Comparison of ENCODE assay signal across 8 cellular contexts in the genomic region with DNA sequence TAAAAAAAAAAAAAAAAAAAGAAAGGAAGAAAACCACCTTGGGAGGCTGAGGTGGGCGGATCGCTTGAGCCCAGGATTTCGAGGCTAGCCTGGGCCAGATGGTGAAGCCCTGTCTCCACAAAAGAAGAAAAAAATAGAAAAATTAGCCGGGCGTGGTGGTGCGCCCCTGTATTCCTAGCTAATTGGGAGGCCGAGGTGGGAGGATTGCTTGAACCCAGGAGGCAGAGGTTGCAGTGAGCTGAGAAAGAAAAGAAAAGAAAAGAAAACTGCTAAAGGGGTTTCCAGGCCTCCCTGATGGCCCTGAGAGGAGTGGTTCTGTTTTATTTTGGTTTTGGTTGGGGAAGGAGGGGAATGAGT. TPM values are rescaled to one million over a fixed set of nuclear protein-coding genes. Genes with fewer than 3 reads are reported as not detected.
DNase-seq lines count a peak whose midpoint lies in the region; ATAC-seq and TF ChIP-seq lines count a peak whose summit lies in the region.

No MANE protein-coding gene starts in this region.

- no peak for ATAC-seq in CD4-positive, alpha-beta T cell (ENCODE audit: poor library complexity)
- no peak for ATAC-seq in effector memory CD8-positive, alpha-beta T cell (replicated peaks)
- no peak for ATAC-seq in GM18498 (IDR thresholded peaks at IDR 0.05; ENCODE audit: unreplicated experiment)
- no peak for ATAC-seq in esophagus mucosa

- peaks cover 36% of the 10 kb centered on the region for H3K36me3 Mint-ChIP-seq in CD4-positive, alpha-beta T cell (ENCODE audit: low read depth)
- H3K36me3 Mint-ChIP-seq in effector memory CD8-positive, alpha-beta T cell (ENCODE audit: insufficient read depth), result peaks cover 31% of the 10 kb centered on the region

- TF ChIP-seq CTCF in CD4-positive, alpha-beta T cell (IDR thresholded peaks at IDR 0.05), result no peak
- no peak for TF ChIP-seq CTCF in neutrophil (IDR thresholded peaks at IDR 0.05)

- H3K27me3 Mint-ChIP-seq in CD4-positive, alpha-beta T cell, result no peaks in the 10 kb centered on the region
- no peaks in the 10 kb centered on the region for H3K27me3 Mint-ChIP-seq in effector memory CD8-positive, alpha-beta T cell

- POLR2A ChIA-PET in CD4-positive, alpha-beta T cell (lab: Charles Lee), result interaction anchor here (1.4 to 2.5 kb wide), 3 partner anchors 97 to 386 kb away, joined by 6 to 13 read pairs (median 6); partner anchors contain the start of genes AKT1S1, ATF5, NUP62 and RRAS

- peak overlapping the region; percentile 23 for H3K9ac ChIP-seq in NT2/D1 (ENCODE audit: insufficient read length, low read depth)

- intact Hi-C loops in CD4-positive, alpha-beta T cell (cut with DNase I, micrococcal nuclease), result loop anchor here in 1 of 2 experiments (2.0 to 10.0 kb wide), 4 partner anchors 22 to 1078 kb away; partner anchors contain the start of genes CTU1, KCNC3, RRAS and SCAF1

- H3K36me3 ChIP-seq in NT2/D1 (ENCODE audit: insufficient read depth, insufficient read length, low read length) (peaks cover 32% of the 10 kb centered on the region), neutrophil (peaks cover 3% of the 10 kb centered on the region)

- H3K9me3 ChIP-seq in CD4-positive, alpha-beta T cell (ENCODE audit: control insufficient read depth, low read length), result no peaks in the 10 kb centered on the region
- H3K9me3 ChIP-seq in NT2/D1 (ENCODE audit: insufficient read depth, low read length) (no peaks in the 10 kb centered on the region), neutrophil (no peaks in the 10 kb centered on the region)

- no peak overlapping the region for H3K27ac ChIP-seq in CD4-positive, alpha-beta T cell (ENCODE audit: low read depth, low read length)
- H3K27ac ChIP-seq in neutrophil, result no peak overlapping the region

- no peaks in the 10 kb centered on the region for H3K9me3 Mint-ChIP-seq in CD4-positive, alpha-beta T cell
- H3K9me3 Mint-ChIP-seq in effector memory CD8-positive, alpha-beta T cell, result no peaks in the 10 kb centered on the region

- no peaks in the 10 kb centered on the region for H3K27me3 ChIP-seq in CD4-positive, alpha-beta T cell (ENCODE audit: control insufficient read depth, insufficient read depth, low read length)
- no peaks in the 10 kb centered on the region for H3K27me3 ChIP-seq in NT2/D1 (ENCODE audit: insufficient read depth, insufficient read length)
- no peaks in the 10 kb centered on the region for H3K27me3 ChIP-seq in neutrophil

- DNase-seq in CD4-positive, alpha-beta T cell, result no peak
- DNase-seq in NT2/D1 (ENCODE audit: low read depth, low spot score), result no peak
- no peak for DNase-seq in effector memory CD8-positive, alpha-beta T cell
- no peak for DNase-seq in NCI-H345 (lab: John Stamatoyannopoulos, UW)
- DNase-seq in amygdala (lab: John Stamatoyannopoulos, UW), result no peak

- H3K4me3 ChIP-seq in NT2/D1 (ENCODE audit: insufficient read length, low read depth) (peak overlapping the region; percentile 21), neutrophil (ENCODE audit: low read depth in 1 of 2, low read length in 1 of 2) (peak overlapping the region; percentile 90 to 98)

- CTCF ChIA-PET in CD4-positive, alpha-beta T cell (lab: Charles Lee), result no interaction called here

- peak overlapping the region; percentile 81 for H3K4me3 Mint-ChIP-seq in CD4-positive, alpha-beta T cell
- H3K4me3 Mint-ChIP-seq in effector memory CD8-positive, alpha-beta T cell, result peak overlapping the region; percentile 93 to 97

- H3K27ac Mint-ChIP-seq in CD4-positive, alpha-beta T cell, result peak overlapping the region; percentile 94
- peak overlapping the region; percentile 99 to 100 for H3K27ac Mint-ChIP-seq in effector memory CD8-positive, alpha-beta T cell

- peaks cover 54% of the 10 kb centered on the region for H3K4me1 Mint-ChIP-seq in CD4-positive, alpha-beta T cell (ENCODE audit: low read depth)
- peaks cover 31 to 44% of the 10 kb centered on the region in 2 donors for H3K4me1 Mint-ChIP-seq in effector memory CD8-positive, alpha-beta T cell (ENCODE audit: low read depth in 2 of 2)

- no peaks in the 10 kb centered on the region for H3K4me1 ChIP-seq in NT2/D1 (ENCODE audit: insufficient read depth, insufficient read length)
- peaks cover 47 to 49% of the 10 kb centered on the region in 2 experiments for H3K4me1 ChIP-seq in neutrophil (ENCODE audit: control insufficient read depth in 1 of 2, insufficient read depth in 1 of 2, low read depth in 1 of 2, low read length in 1 of 2)

RNA-seq across cellular contexts. Expression of gene ZNF473, which starts 0.7 kb away (rescaled TPM):
- 1 to 10 TPM; 2.6 to 2.8 TPM for total RNA-seq in CD4-positive, alpha-beta T cell
- total RNA-seq in esophagus mucosa, result 6.7 TPM

RNA-seq across cellular contexts. Expression of gene VRK3, which starts 1.4 kb away (rescaled TPM):
- 10 to 100 TPM; 65.1 to 65.4 TPM for total RNA-seq in CD4-positive, alpha-beta T cell
- 20.3 TPM for total RNA-seq in esophagus mucosa
